In the genomic region with DNA sequence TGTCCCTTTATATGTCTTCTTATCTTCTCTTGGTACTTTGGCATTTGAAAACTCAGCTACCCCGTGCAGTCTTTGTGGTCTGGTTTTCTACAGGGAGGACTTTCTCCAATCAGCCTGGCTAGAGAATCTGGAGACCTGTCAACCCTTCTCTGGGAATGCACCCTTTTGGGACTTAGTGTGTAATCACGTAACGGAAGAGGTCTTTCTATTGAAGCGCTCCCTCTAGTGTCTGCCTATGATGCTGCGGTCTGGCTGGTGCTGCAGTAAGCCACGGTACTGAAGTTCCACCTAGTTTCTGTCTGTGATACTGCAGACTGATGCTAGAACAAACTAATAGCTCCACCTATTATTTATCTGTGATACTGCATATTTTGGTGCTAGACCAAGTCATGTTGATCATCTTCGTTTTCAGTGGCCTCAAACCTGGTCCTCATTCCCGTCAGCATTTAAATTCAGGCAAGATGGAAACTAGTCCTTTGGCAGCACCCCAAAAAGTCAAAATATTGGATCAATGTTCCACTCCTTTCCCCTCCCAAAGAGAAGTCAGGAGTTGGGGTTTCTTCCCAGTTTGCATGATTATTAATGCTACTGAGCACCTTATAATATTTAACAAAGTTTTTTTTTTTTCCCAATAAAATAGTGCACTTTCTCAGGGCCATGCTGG, we compare ENCODE assay signal across 8 cellular contexts. TPM values are rescaled to one million over a fixed set of nuclear protein-coding genes. Genes with fewer than 3 reads are reported as not detected.
DNase-seq lines count a peak whose midpoint lies in the region; ATAC-seq and TF ChIP-seq lines count a peak whose summit lies in the region.

No MANE protein-coding gene starts in this region.

- H3K27ac ChIP-seq in dorsolateral prefrontal cortex: no peak overlapping the region

- DNase-seq in COR-L47 (lab: John Stamatoyannopoulos, UW): peak; percentile 78
- DNase-seq in NCI-H748 treated with DMSO at 0.1 percent for 48 hours (lab: John Stamatoyannopoulos, UW): peak; percentile 94
- peak; percentile 37 to 78 for DNase-seq in activated CD4-positive, alpha-beta T cell treated with anti-CD3 and anti-CD28 coated beads, Interleukin-2, amount 50 U/mL, for 24 hours (ENCODE audit: low read depth in 1 of 2, low spot score in 1 of 2)
- DNase-seq in dorsolateral prefrontal cortex: peak; percentile 13 to 78 (median 62)
- DNase-seq in lung microvascular endothelial cell (ENCODE audit: low read depth in 2 of 2): peak; percentile 94
- DNase-seq in stimulated activated CD8-positive, alpha-beta memory T cell treated with anti-CD3 and anti-CD28 coated beads, Interleukin-2, amount 100 ng/mL, for 1 hour (ENCODE audit: low read depth in 2 of 2): peak; percentile 46 to 48

- intact Hi-C loops in dorsolateral prefrontal cortex (cut with DNase I): loop anchor here in 1 of 2 donors (10.0 kb wide), 1 partner anchor 271 kb away; no protein-coding TSS in a partner anchor

- peak; percentile 97 for ATAC-seq in GM21360 (IDR thresholded peaks at IDR 0.05; ENCODE audit: unreplicated experiment)
- peak; percentile 61 for ATAC-seq in HG03575 (IDR thresholded peaks at IDR 0.05; ENCODE audit: extremely low read depth, insufficient number of reproducible peaks, low FRiP score, unreplicated experiment)

- H3K27me3 ChIP-seq in dorsolateral prefrontal cortex: peaks cover 0 to 8% (median 0%) of the 10 kb centered on the region in 45 donors

- TF ChIP-seq CTCF in dorsolateral prefrontal cortex (IDR thresholded peaks at IDR 0.05 in 54 of 56, conservative IDR thresholded peaks at IDR 0.05 in 2 of 56; ENCODE audit: low read depth in 1 of 56, partially characterized antibody in 56 of 56): peak; percentile 58 to 95 (median 87)

- H3K4me3 ChIP-seq in dorsolateral prefrontal cortex: peak overlapping the region in 6 of 59 donors; percentile 1 to 23 (median 15)

RNA-seq across cellular contexts. Expression of a gene that starts 12.5 kb away (rescaled TPM):
- total RNA-seq in dorsolateral prefrontal cortex (10 to 100 TPM in 4 of 120 experiments, 1 to 10 TPM in 115, under 1 TPM in 1; 0.28 to 16.0 (median 3.5) TPM), lung microvascular endothelial cell (0.20 and 0.65 TPM in 2 replicates)

RNA-seq across cellular contexts. Expression of a gene that starts 37.0 kb away (rescaled TPM):
- total RNA-seq in dorsolateral prefrontal cortex (100 to 1,000 TPM in 86 of 120 experiments, 10 to 100 TPM in 34; 69.8 to 147 (median 107) TPM), lung microvascular endothelial cell (18.1 and 20.6 TPM in 2 replicates)

RNA-seq across cellular contexts. Expression of a gene that starts 53.8 kb away (rescaled TPM):
- total RNA-seq in dorsolateral prefrontal cortex (1 to 10 TPM in 3 of 120 experiments, under 1 TPM in 16, not detected in 101; 0.22 to 1.8 (median 0.59) TPM), lung microvascular endothelial cell (not detected in 2 replicates)
